Comparison of ENCODE assay signal across 2 cellular contexts in the genomic region with DNA sequence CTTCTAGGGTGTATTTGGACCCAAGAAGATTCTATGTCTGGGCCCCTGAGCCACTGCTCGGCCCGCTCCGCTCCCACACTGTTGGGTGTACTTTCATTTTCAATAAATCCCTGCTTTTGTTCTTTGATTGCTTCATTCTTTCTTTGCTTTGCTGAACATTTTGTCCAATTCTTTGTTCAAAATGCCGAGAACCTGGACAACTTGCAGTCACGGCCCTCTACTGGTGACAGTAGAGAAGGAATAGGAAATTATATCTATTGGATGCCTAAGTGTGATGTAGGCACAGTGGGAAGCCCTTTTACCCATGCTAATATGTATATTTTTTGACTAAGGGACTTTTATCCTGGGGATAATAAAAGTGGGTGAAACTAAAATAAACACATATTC.
TF ChIP-seq lines count a peak whose summit lies in the region.

No MANE protein-coding gene starts in this region.

TF ChIP-seq in SK-N-SH, 30 proteins besides CTCF, POLR2A, EP300 and RAD21 (continued from another document):
- TF ChIP-seq, protein P1, sequence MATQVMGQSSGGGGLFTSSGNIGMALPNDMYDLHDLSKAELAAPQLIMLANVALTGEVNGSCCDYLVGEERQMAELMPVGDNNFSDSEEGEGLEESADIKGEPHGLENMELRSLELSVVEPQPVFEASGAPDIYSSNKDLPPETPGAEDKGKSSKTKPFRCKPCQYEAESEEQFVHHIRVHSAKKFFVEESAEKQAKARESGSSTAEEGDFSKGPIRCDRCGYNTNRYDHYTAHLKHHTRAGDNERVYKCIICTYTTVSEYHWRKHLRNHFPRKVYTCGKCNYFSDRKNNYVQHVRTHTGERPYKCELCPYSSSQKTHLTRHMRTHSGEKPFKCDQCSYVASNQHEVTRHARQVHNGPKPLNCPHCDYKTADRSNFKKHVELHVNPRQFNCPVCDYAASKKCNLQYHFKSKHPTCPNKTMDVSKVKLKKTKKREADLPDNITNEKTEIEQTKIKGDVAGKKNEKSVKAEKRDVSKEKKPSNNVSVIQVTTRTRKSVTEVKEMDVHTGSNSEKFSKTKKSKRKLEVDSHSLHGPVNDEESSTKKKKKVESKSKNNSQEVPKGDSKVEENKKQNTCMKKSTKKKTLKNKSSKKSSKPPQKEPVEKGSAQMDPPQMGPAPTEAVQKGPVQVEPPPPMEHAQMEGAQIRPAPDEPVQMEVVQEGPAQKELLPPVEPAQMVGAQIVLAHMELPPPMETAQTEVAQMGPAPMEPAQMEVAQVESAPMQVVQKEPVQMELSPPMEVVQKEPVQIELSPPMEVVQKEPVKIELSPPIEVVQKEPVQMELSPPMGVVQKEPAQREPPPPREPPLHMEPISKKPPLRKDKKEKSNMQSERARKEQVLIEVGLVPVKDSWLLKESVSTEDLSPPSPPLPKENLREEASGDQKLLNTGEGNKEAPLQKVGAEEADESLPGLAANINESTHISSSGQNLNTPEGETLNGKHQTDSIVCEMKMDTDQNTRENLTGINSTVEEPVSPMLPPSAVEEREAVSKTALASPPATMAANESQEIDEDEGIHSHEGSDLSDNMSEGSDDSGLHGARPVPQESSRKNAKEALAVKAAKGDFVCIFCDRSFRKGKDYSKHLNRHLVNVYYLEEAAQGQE (IDR thresholded peaks at IDR 0.05; ENCODE audit: low read depth, low read length): no peak
- TF ChIP-seq RXRA (IDR thresholded peaks at IDR 0.05; ENCODE audit: borderline replicate concordance, low read depth) (no peak), GATA2 (CRISPR knock-in tag; IDR thresholded peaks at IDR 0.05) (no peak), YY1 (IDR thresholded peaks at IDR 0.05; ENCODE audit: low read depth) (no peak), ELF1 (IDR thresholded peaks at IDR 0.05) (no peak), MEF2A (IDR thresholded peaks at IDR 0.05; ENCODE audit: borderline replicate concordance, low read depth) (no peak), SMC3 (IDR thresholded peaks at IDR 0.05; ENCODE audit: low read depth, low read length) (no peak), JUND (IDR thresholded peaks at IDR 0.05) (no peak), TCF12 (IDR thresholded peaks at IDR 0.05) (no peak)
- TF ChIP-seq, protein P2, sequence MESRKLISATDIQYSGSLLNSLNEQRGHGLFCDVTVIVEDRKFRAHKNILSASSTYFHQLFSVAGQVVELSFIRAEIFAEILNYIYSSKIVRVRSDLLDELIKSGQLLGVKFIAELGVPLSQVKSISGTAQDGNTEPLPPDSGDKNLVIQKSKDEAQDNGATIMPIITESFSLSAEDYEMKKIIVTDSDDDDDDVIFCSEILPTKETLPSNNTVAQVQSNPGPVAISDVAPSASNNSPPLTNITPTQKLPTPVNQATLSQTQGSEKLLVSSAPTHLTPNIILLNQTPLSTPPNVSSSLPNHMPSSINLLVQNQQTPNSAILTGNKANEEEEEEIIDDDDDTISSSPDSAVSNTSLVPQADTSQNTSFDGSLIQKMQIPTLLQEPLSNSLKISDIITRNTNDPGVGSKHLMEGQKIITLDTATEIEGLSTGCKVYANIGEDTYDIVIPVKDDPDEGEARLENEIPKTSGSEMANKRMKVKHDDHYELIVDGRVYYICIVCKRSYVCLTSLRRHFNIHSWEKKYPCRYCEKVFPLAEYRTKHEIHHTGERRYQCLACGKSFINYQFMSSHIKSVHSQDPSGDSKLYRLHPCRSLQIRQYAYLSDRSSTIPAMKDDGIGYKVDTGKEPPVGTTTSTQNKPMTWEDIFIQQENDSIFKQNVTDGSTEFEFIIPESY (IDR thresholded peaks at IDR 0.05; ENCODE audit: borderline replicate concordance, low read depth): no peak
- TF ChIP-seq, protein P3, sequence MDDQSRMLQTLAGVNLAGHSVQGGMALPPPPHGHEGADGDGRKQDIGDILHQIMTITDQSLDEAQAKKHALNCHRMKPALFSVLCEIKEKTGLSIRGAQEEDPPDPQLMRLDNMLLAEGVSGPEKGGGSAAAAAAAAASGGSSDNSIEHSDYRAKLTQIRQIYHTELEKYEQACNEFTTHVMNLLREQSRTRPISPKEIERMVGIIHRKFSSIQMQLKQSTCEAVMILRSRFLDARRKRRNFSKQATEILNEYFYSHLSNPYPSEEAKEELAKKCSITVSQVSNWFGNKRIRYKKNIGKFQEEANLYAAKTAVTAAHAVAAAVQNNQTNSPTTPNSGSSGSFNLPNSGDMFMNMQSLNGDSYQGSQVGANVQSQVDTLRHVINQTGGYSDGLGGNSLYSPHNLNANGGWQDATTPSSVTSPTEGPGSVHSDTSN (IDR thresholded peaks at IDR 0.05): no peak
- TF ChIP-seq, protein P4, sequence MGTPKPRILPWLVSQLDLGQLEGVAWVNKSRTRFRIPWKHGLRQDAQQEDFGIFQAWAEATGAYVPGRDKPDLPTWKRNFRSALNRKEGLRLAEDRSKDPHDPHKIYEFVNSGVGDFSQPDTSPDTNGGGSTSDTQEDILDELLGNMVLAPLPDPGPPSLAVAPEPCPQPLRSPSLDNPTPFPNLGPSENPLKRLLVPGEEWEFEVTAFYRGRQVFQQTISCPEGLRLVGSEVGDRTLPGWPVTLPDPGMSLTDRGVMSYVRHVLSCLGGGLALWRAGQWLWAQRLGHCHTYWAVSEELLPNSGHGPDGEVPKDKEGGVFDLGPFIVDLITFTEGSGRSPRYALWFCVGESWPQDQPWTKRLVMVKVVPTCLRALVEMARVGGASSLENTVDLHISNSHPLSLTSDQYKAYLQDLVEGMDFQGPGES (IDR thresholded peaks at IDR 0.05; ENCODE audit: low read depth, low read length): no peak

TF ChIP-seq in SK-N-SH treated with all-trans-retinoic acid at 6 μM for 48 hours, 23 proteins besides CTCF, POLR2A, EP300 and RAD21 (continued from another document):
- TF ChIP-seq ARNTL (CRISPR knock-in tag; IDR thresholded peaks at IDR 0.05; ENCODE audit: borderline replicate concordance, low read depth) (no peak), TCF4 (CRISPR knock-in tag; IDR thresholded peaks at IDR 0.05; ENCODE audit: borderline replicate concordance) (no peak), GLIS3 (CRISPR knock-in tag; IDR thresholded peaks at IDR 0.05) (no peak), ZC3H10 (CRISPR knock-in tag; IDR thresholded peaks at IDR 0.05) (no peak), ISL1 (CRISPR knock-in tag; IDR thresholded peaks at IDR 0.05) (no peak), TOX (CRISPR knock-in tag; IDR thresholded peaks at IDR 0.05; ENCODE audit: borderline replicate concordance) (no peak), BACH2 (CRISPR knock-in tag; IDR thresholded peaks at IDR 0.05; ENCODE audit: borderline replicate concordance) (no peak), ZFP30 (CRISPR knock-in tag; IDR thresholded peaks at IDR 0.05) (no peak), ZNF565 (CRISPR knock-in tag; conservative IDR thresholded peaks at IDR 0.05; ENCODE audit: low read depth) (no peak)
- TF ChIP-seq, protein P5, sequence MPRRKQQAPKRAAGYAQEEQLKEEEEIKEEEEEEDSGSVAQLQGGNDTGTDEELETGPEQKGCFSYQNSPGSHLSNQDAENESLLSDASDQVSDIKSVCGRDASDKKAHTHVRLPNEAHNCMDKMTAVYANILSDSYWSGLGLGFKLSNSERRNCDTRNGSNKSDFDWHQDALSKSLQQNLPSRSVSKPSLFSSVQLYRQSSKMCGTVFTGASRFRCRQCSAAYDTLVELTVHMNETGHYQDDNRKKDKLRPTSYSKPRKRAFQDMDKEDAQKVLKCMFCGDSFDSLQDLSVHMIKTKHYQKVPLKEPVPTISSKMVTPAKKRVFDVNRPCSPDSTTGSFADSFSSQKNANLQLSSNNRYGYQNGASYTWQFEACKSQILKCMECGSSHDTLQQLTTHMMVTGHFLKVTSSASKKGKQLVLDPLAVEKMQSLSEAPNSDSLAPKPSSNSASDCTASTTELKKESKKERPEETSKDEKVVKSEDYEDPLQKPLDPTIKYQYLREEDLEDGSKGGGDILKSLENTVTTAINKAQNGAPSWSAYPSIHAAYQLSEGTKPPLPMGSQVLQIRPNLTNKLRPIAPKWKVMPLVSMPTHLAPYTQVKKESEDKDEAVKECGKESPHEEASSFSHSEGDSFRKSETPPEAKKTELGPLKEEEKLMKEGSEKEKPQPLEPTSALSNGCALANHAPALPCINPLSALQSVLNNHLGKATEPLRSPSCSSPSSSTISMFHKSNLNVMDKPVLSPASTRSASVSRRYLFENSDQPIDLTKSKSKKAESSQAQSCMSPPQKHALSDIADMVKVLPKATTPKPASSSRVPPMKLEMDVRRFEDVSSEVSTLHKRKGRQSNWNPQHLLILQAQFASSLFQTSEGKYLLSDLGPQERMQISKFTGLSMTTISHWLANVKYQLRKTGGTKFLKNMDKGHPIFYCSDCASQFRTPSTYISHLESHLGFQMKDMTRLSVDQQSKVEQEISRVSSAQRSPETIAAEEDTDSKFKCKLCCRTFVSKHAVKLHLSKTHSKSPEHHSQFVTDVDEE (CRISPR knock-in tag; IDR thresholded peaks at IDR 0.05): no peak
- TF ChIP-seq, protein P6, sequence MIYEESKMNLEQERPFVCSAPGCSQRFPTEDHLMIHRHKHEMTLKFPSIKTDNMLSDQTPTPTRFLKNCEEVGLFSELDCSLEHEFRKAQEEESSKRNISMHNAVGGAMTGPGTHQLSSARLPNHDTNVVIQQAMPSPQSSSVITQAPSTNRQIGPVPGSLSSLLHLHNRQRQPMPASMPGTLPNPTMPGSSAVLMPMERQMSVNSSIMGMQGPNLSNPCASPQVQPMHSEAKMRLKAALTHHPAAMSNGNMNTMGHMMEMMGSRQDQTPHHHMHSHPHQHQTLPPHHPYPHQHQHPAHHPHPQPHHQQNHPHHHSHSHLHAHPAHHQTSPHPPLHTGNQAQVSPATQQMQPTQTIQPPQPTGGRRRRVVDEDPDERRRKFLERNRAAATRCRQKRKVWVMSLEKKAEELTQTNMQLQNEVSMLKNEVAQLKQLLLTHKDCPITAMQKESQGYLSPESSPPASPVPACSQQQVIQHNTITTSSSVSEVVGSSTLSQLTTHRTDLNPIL (CRISPR knock-in tag; IDR thresholded peaks at IDR 0.05; ENCODE audit: low read depth): no peak
- TF ChIP-seq, protein P7, sequence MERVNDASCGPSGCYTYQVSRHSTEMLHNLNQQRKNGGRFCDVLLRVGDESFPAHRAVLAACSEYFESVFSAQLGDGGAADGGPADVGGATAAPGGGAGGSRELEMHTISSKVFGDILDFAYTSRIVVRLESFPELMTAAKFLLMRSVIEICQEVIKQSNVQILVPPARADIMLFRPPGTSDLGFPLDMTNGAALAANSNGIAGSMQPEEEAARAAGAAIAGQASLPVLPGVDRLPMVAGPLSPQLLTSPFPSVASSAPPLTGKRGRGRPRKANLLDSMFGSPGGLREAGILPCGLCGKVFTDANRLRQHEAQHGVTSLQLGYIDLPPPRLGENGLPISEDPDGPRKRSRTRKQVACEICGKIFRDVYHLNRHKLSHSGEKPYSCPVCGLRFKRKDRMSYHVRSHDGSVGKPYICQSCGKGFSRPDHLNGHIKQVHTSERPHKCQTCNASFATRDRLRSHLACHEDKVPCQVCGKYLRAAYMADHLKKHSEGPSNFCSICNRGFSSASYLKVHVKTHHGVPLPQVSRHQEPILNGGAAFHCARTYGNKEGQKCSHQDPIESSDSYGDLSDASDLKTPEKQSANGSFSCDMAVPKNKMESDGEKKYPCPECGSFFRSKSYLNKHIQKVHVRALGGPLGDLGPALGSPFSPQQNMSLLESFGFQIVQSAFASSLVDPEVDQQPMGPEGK (CRISPR knock-in tag; IDR thresholded peaks at IDR 0.05; ENCODE audit: borderline replicate concordance): no peak
